In the genomic region with DNA sequence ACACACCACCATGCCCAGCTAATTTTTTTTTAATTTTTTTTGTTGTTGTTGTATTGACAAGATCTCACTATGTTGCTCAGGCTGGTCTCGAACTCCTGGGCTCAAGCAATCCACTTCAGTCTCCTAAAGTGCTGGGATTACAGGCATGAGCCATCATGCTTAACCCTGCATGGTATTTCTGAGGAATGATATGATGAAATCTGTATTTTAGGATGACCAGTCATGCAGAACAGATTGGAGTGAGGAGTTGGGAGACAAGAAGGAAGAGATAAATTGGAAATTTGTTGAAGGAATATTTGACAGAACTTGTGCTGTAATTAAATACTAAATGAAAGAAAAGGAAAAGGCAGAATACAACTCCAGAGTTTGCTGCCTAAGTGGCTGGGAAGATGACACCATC, we compare ENCODE assay signal across 23 cellular contexts.
"Had no signal": no experiment of that assay in that cellular context is flagged by ENCODE, and none has a peak within 500 bp of the region (broad histone marks: within the 10 kb centered on the region; RNA-seq: fewer than 3 reads in every experiment).

No MANE protein-coding gene starts in this region.

- DNase-seq: dermis blood vessel endothelial cell; effector memory CD8-positive, alpha-beta T cell; gastrocnemius medialis; heart left ventricle; left ventricle myocardium superior; lower lobe of right lung; mucosa of descending colon; naive B cell; right lobe of liver; small intestine; stimulated activated CD4-positive, alpha-beta T cell treated with anti-CD3 and anti-CD28 coated beads, Interleukin-12 subunit alpha, Interleukin-12 subunit beta, amount 100 ng/mL, for 4 hours; stimulated activated CD4-positive, alpha-beta T cell treated with anti-CD3 and anti-CD28 coated beads, Interleukin-1b, Interleukin-23, amount 100 ng/mL, for 48 hours; stimulated activated CD4-positive, alpha-beta T cell treated with anti-CD3 and anti-CD28 coated beads, Interleukin-4, amount 100 ng/mL, for 1 hour; stimulated activated CD8-positive, alpha-beta memory T cell treated with anti-CD3 and anti-CD28 coated beads, Interleukin-4, amount 100 ng/mL, for 48 hours; stimulated activated naive CD4-positive, alpha-beta T cell; stimulated activated naive CD8-positive, alpha-beta T cell treated with anti-CD3 and anti-CD28 coated beads, Interleukin-15, amount 100 ng/mL, for 72 hours; transverse colon; upper lobe of right lung; uterus had no signal

- ATAC-seq: effector memory CD8-positive, alpha-beta T cell; gastrocnemius medialis; heart left ventricle; left ventricle myocardium superior; lower lobe of right lung; mucosa of descending colon; natural killer cell treated with Interleukin-12 subunit alpha and Interleukin-12 subunit beta and Interleukin-15 and Interleukin-18, amount 100 ng/mL, for 72 hours; right lobe of liver; stimulated activated naive CD8-positive, alpha-beta T cell treated with anti-CD3 and anti-CD28 coated beads, Interleukin-15, amount 100 ng/mL, for 72 hours; upper lobe of right lung had no signal

- H3K4me3 ChIP-seq: coronary artery, gastrocnemius medialis, heart left ventricle, hepatocyte, lower lobe of right lung, mucosa of descending colon, right lobe of liver, suprapubic skin, transverse colon, upper lobe of right lung, uterus had no signal
